8 cellular contexts compared by ENCODE assay signal in genomic region chr3:153284282-153284938, GRCh38.
DNase-seq lines count a peak whose midpoint lies in the region; ATAC-seq and TF ChIP-seq lines count a peak whose summit lies in the region.

No MANE protein-coding gene starts in this region.

- H3K27ac ChIP-seq in body of pancreas: peak overlapping the region in 1 of 4 donors; percentile 39
- H3K27ac ChIP-seq in right lobe of liver: no peak overlapping the region

- no peaks in the 10 kb centered on the region for H3K36me3 Mint-ChIP-seq in stimulated activated naive CD8-positive, alpha-beta T cell treated with anti-CD3 and anti-CD28 coated beads, Interleukin-15, Interleukin-2, amounts not matched to agents 100 ng/mL and 50 ng/mL, for 24 hours (ENCODE audit: low read depth)

- no peaks in the 10 kb centered on the region for H3K27me3 Mint-ChIP-seq in stimulated activated naive CD8-positive, alpha-beta T cell treated with anti-CD3 and anti-CD28 coated beads, Interleukin-15, Interleukin-2, amounts not matched to agents 100 ng/mL and 50 ng/mL, for 24 hours

- in situ Hi-C loops in Caki2 (cut with HindIII; ENCODE audit: low pct_unique_long_range_greater_than_20kb, low sequenced_read_pairs): no loop called here

- TF ChIP-seq CTCF in body of pancreas (IDR thresholded peaks at IDR 0.05) (no peak), right lobe of liver (IDR thresholded peaks at IDR 0.05) (no peak)

- POLR2A ChIA-PET in HEK293T (lab: Yijun Ruan, JAX): no interaction called here

- H3K4me3 ChIP-seq in body of pancreas (no peak overlapping the region), right lobe of liver (no peak overlapping the region)

- H3K4me1 Mint-ChIP-seq in stimulated activated naive CD8-positive, alpha-beta T cell treated with anti-CD3 and anti-CD28 coated beads, Interleukin-15, Interleukin-2, amounts not matched to agents 100 ng/mL and 50 ng/mL, for 24 hours (ENCODE audit: low read depth): peaks cover 41% of the 10 kb centered on the region

- H3K4me1 ChIP-seq in body of pancreas: no peaks in the 10 kb centered on the region
- no peaks in the 10 kb centered on the region for H3K4me1 ChIP-seq in right lobe of liver

- H3K9me3 ChIP-seq in body of pancreas (no peaks in the 10 kb centered on the region), right lobe of liver (no peaks in the 10 kb centered on the region)

- WGBS in body of pancreas, 2 donors: 12 to 32% methylated on average over 4 of the region's 4 CpGs
- 21% methylated on average over 4 of the region's 4 CpGs for WGBS in right lobe of liver (ENCODE audit: insufficient coverage, low coverage, low lambda C conversion rate, missing lambda C conversion rate)

- CTCF ChIA-PET in HEK293T (lab: Yijun Ruan, JAX): no interaction called here

- peak overlapping the region; percentile 85 for H3K27ac Mint-ChIP-seq in stimulated activated naive CD8-positive, alpha-beta T cell treated with anti-CD3 and anti-CD28 coated beads, Interleukin-15, Interleukin-2, amounts not matched to agents 100 ng/mL and 50 ng/mL, for 24 hours

- H3K27me3 ChIP-seq in body of pancreas: no peaks in the 10 kb centered on the region
- H3K27me3 ChIP-seq in right lobe of liver: no peaks in the 10 kb centered on the region

- no peaks in the 10 kb centered on the region for H3K9me3 Mint-ChIP-seq in stimulated activated naive CD8-positive, alpha-beta T cell treated with anti-CD3 and anti-CD28 coated beads, Interleukin-15, Interleukin-2, amounts not matched to agents 100 ng/mL and 50 ng/mL, for 24 hours

- intact Hi-C loops in body of pancreas (cut with DNase I): no loop called here
- intact Hi-C loops in right lobe of liver (cut with DNase I): no loop called here

- no peaks in the 10 kb centered on the region for H3K36me3 ChIP-seq in body of pancreas (replicated peaks in 1 of 2; ENCODE audit: insufficient read depth in 1 of 2, low read depth in 2 of 2)
- H3K36me3 ChIP-seq in right lobe of liver: no peaks in the 10 kb centered on the region

- DNase-seq in Caki2 (ENCODE audit: low read depth): peak; percentile 64
- DNase-seq in RPMI8226: peak; percentile 40
- peak in 3 of 4 donors; percentile 24 to 71 (median 25) for DNase-seq in body of pancreas
- DNase-seq in right lobe of liver: no peak
- DNase-seq in HEK293T (ENCODE audit: extremely low spot score): no peak
- DNase-seq in NCI-H524 treated with DMSO at 0.1 percent for 48 hours (lab: John Stamatoyannopoulos, UW): no peak

- ATAC-seq in HG02610 (IDR thresholded peaks at IDR 0.05; ENCODE audit: unreplicated experiment) (peak; percentile 79), body of pancreas (peak; percentile 27), right lobe of liver (peak; percentile 64 to 81 (median 75))

- H3K4me3 Mint-ChIP-seq in stimulated activated naive CD8-positive, alpha-beta T cell treated with anti-CD3 and anti-CD28 coated beads, Interleukin-15, Interleukin-2, amounts not matched to agents 100 ng/mL and 50 ng/mL, for 24 hours: peak overlapping the region; percentile 25

- no peak for TF ChIP-seq POLR2A in body of pancreas (IDR thresholded peaks at IDR 0.05)
- TF ChIP-seq POLR2A in right lobe of liver (IDR thresholded peaks at IDR 0.05): no peak

TF ChIP-seq in HEK293T, 16 proteins besides CTCF, POLR2A, EP300 and RAD21:
- no peak for TF ChIP-seq TARDBP (IDR thresholded peaks at IDR 0.05)
- TF ChIP-seq LEF1 (IDR thresholded peaks at IDR 0.05; ENCODE audit: borderline replicate concordance): no peak
- no peak for TF ChIP-seq ZNF384 (IDR thresholded peaks at IDR 0.05)
- TF ChIP-seq BHLHE40 (IDR thresholded peaks at IDR 0.05; ENCODE audit: borderline replicate concordance): no peak
- no peak for TF ChIP-seq FOXA1 (IDR thresholded peaks at IDR 0.05)
- no peak for TF ChIP-seq NFRKB (IDR thresholded peaks at IDR 0.05)
- no peak for TF ChIP-seq FOXM1 (IDR thresholded peaks at IDR 0.05; ENCODE audit: borderline replicate concordance)
- no peak for TF ChIP-seq FOXK2 (IDR thresholded peaks at IDR 0.05)
- no peak for TF ChIP-seq SUZ12 (IDR thresholded peaks at IDR 0.05)
- no peak for TF ChIP-seq L3MBTL2 (conservative IDR thresholded peaks at IDR 0.05)
- TF ChIP-seq ARNT (IDR thresholded peaks at IDR 0.05): no peak
- no peak for TF ChIP-seq PKNOX1 (IDR thresholded peaks at IDR 0.05)
- no peak for TF ChIP-seq SP1 (IDR thresholded peaks at IDR 0.05)
- TF ChIP-seq HDGF (IDR thresholded peaks at IDR 0.05; ENCODE audit: borderline replicate concordance): no peak
- no peak for TF ChIP-seq CTBP1 (IDR thresholded peaks at IDR 0.05; ENCODE audit: borderline replicate concordance)
- no peak for TF ChIP-seq ELF4 (IDR thresholded peaks at IDR 0.05)

Comparison
In these comparisons a context has a peak if more than half of its experiments do, and no peak if none do; other contexts are left out.
1. DNase-seq: peak in Caki2 (single experiment), RPMI8226 (single experiment) and body of pancreas (3 of 4); none in right lobe of liver (0 of 3), HEK293T (single experiment) and NCI-H524 treated with DMSO at 0.1 percent for 48 hours (single experiment).
2. ATAC-seq: peak in every context shown above with its lines; median percentile 79 in HG02610; 75 in right lobe of liver; 27 in body of pancreas.